Comparison of ENCODE assay signal across 8 cellular contexts in the genomic region with DNA sequence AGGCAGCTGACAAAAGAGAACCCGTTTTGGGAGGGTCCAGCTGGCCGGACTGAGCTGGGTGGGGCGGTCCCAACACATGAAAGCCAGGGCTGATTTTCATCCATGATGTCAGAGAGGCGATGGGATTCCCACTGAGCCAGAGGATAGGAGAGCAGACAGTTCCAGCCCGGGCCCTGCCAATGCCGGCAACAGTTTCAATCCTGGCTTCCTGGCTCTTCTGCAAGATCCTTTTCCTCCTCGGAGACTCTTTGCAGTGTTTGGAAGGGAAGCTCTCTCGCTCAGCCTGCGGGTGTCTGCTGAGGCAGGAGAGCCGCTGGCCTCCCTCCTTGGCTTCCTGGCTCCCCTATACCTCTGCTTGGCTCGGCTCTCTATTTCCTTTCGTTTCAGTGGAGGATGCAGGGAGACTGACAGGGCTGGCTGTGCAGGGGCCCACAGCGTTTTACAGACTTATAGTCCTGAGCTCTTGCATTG.
A peak's percentile ranks its signal among the peaks of the same experiment; 100 is the strongest.
DNase-seq lines count a peak whose midpoint lies in the region; ATAC-seq and TF ChIP-seq lines count a peak whose summit lies in the region.

No MANE protein-coding gene starts in this region.

- BruUV-seq in MCF 10A (replicated peaks; lab: Mats Ljungman, UMichigan) = no TSS peak

- H3K27me3 Mint-ChIP-seq in MCF 10A (ENCODE audit: insufficient read depth, unreplicated experiment) = no peaks in the 10 kb centered on the region
- H3K27me3 Mint-ChIP-seq in T-helper 17 cell = no peaks in the 10 kb centered on the region

- CTCF ChIA-PET in MCF 10A (lab: Yijun Ruan, JAX) = interaction anchor here (0.6 kb wide), 1 partner anchor 746 kb away, joined by 3 read pairs; no protein-coding TSS in a partner anchor

- POLR2A ChIA-PET in MCF 10A (lab: Yijun Ruan, JAX) = interaction anchor here (0.6 to 2.1 kb wide), 8 partner anchors 10 to 188 kb away, joined by 3 to 8 read pairs (median 3); no protein-coding TSS in a partner anchor

- no peaks in the 10 kb centered on the region for H3K9me3 Mint-ChIP-seq in MCF 10A (ENCODE audit: unreplicated experiment)
- H3K9me3 Mint-ChIP-seq in activated naive CD4-positive, alpha-beta T cell treated with anti-CD3 and anti-CD28 coated beads, Interleukin-2, amount 50 U/mL, for 72 hours = peaks cover 4 to 8% of the 10 kb centered on the region in 2 donors

- peak; percentile 19 for DNase-seq in H7
- DNase-seq in MCF 10A (ENCODE audit: unreplicated experiment) = peak; percentile 61
- peak; percentile 70 for DNase-seq in islet precursor cell
- peak; percentile 21 for DNase-seq in smooth muscle cell of the brain vasculature (ENCODE audit: low read depth, low spot score)
- DNase-seq in DMS79 treated with DMSO at 0.1 percent for 48 hours (lab: John Stamatoyannopoulos, UW) = no peak
- no peak for DNase-seq in NCI-H1694 (lab: John Stamatoyannopoulos, UW)
- DNase-seq in T-helper 17 cell = no peak
- no peak for DNase-seq in activated naive CD4-positive, alpha-beta T cell treated with anti-CD3 and anti-CD28 coated beads, Interleukin-2, amount 50 U/mL, for 72 hours (ENCODE audit: low spot score in 2 of 2)

- H3K4me1 Mint-ChIP-seq in MCF 10A (ENCODE audit: insufficient read depth, unreplicated experiment) = peaks cover 18% of the 10 kb centered on the region
- no peaks in the 10 kb centered on the region for H3K4me1 Mint-ChIP-seq in T-helper 17 cell

- no peak for ATAC-seq in T-helper 17 cell
- no peak for ATAC-seq in activated naive CD4-positive, alpha-beta T cell treated with anti-CD3 and anti-CD28 coated beads, Interleukin-2, amount 50 U/mL, for 72 hours

- H3K9me3 ChIP-seq in T-helper 17 cell (ENCODE audit: control insufficient read depth, low read length, poor library complexity, severe bottlenecking) = no peaks in the 10 kb centered on the region

- intact Hi-C loops in MCF 10A (cut with micrococcal nuclease) = loop anchor here (5.0 to 10.0 kb wide), 2 partner anchors 569 to 707 kb away; no protein-coding TSS in a partner anchor

- no peaks in the 10 kb centered on the region for H3K36me3 Mint-ChIP-seq in MCF 10A (ENCODE audit: insufficient read depth, unreplicated experiment)
- H3K36me3 Mint-ChIP-seq in T-helper 17 cell (ENCODE audit: low read depth) = no peaks in the 10 kb centered on the region
- H3K36me3 Mint-ChIP-seq in activated naive CD4-positive, alpha-beta T cell treated with anti-CD3 and anti-CD28 coated beads, Interleukin-2, amount 50 U/mL, for 72 hours = no peaks in the 10 kb centered on the region

- H3K4me3 Mint-ChIP-seq in MCF 10A (ENCODE audit: unreplicated experiment) = peak overlapping the region; percentile 69
- H3K4me3 Mint-ChIP-seq in T-helper 17 cell = no peak overlapping the region

- peak overlapping the region; percentile 77 for H3K27ac Mint-ChIP-seq in MCF 10A (ENCODE audit: low read depth, unreplicated experiment)
- no peak overlapping the region for H3K27ac Mint-ChIP-seq in T-helper 17 cell
- no peak overlapping the region for H3K27ac Mint-ChIP-seq in activated naive CD4-positive, alpha-beta T cell treated with anti-CD3 and anti-CD28 coated beads, Interleukin-2, amount 50 U/mL, for 72 hours

- no peak overlapping the region for H3K4me3 ChIP-seq in H7 (ENCODE audit: insufficient read depth, low read depth, low read length)

- no peaks in the 10 kb centered on the region for H3K36me3 ChIP-seq in H7 (replicated peaks; ENCODE audit: control insufficient read depth, insufficient read depth, low read length)

- TF ChIP-seq CTCF in MCF 10A (IDR thresholded peaks at IDR 0.05; ENCODE audit: unreplicated experiment) = no peak

- H3K27me3 ChIP-seq in H7 (ENCODE audit: control insufficient read depth, insufficient read depth, low read length) = no peaks in the 10 kb centered on the region

Comparison
In these comparisons a context has a peak if more than half of its experiments do, and no peak if none do; other contexts are left out.
1. DNase-seq: peak in H7 (single experiment), MCF 10A (single experiment), islet precursor cell (single experiment) and smooth muscle cell of the brain vasculature (single experiment); none in DMS79 treated with DMSO at 0.1 percent for 48 hours (single experiment), NCI-H1694 (single experiment), T-helper 17 cell (0 of 3) and activated naive CD4-positive, alpha-beta T cell treated with anti-CD3 and anti-CD28 coated beads, Interleukin-2, amount 50 U/mL, for 72 hours (0 of 2).